10 cellular contexts compared by ENCODE assay signal in genomic region chr2:26401739-26402541, GRCh38. TPM values are rescaled to one million over a fixed set of nuclear protein-coding genes. Genes with fewer than 3 reads are reported as not detected.
DNase-seq lines count a peak whose midpoint lies in the region; ATAC-seq and TF ChIP-seq lines count a peak whose summit lies in the region.
"Had no signal": no experiment of that assay in that cellular context is flagged by ENCODE, and none has a peak within 500 bp of the region (broad histone marks: within the 10 kb centered on the region; RNA-seq: fewer than 3 reads in every experiment).

DRC1 (plus strand) TSS chr2:26401920; CDS start chr2:26401990, 70 bp downstream.

- H3K27ac ChIP-seq in neutrophil (no peak within 1 kb of the TSS), PC-3 (ENCODE audit: low read length) (no peak within 1 kb of the TSS)
- H3K27ac ChIP-seq: KMS-11 had no signal

- CTCF ChIA-PET in PC-3 (lab: Charles Lee): no interaction called here

- ATAC-seq in PC-3: no peak
- no peak for ATAC-seq in HG03175 (IDR thresholded peaks at IDR 0.05; ENCODE audit: unreplicated experiment)
- ATAC-seq: naive thymus-derived CD4-positive, alpha-beta T cell had no signal

- H3K36me3 ChIP-seq in neutrophil (no peaks in the 10 kb centered on the region), PC-3 (ENCODE audit: low read depth, low read length) (no peaks in the 10 kb centered on the region)

- peaks cover 2% of the 10 kb centered on the region for H3K36me3 Mint-ChIP-seq in activated T-helper 1 cell treated with anti-CD3 and anti-CD28 coated beads, Interleukin-12 subunit alpha, Interleukin-12 subunit beta, Interleukin-2, Interleukin-4 antibody, amounts not matched to agents 30 ng/mL and 10 ng/mL and 1 ng/mL, durations not matched to agents 14 hours and 24 hours and 36 hours (ENCODE audit: low read depth)
- H3K36me3 Mint-ChIP-seq: naive thymus-derived CD4-positive, alpha-beta T cell had no signal

- no peaks in the 10 kb centered on the region for H3K79me2 ChIP-seq in PC-3 (ENCODE audit: low read length)

- POLR2A ChIA-PET in PC-3 (lab: Charles Lee; ENCODE audit: unreplicated experiment): no interaction called here

- H3K27ac Mint-ChIP-seq in activated T-helper 1 cell treated with anti-CD3 and anti-CD28 coated beads, Interleukin-12 subunit alpha, Interleukin-12 subunit beta, Interleukin-2, Interleukin-4 antibody, amounts not matched to agents 30 ng/mL and 10 ng/mL and 1 ng/mL, durations not matched to agents 14 hours and 24 hours and 36 hours: no peak within 1 kb of the TSS
- H3K27ac Mint-ChIP-seq: naive thymus-derived CD4-positive, alpha-beta T cell had no signal

- H3K27me3 ChIP-seq in neutrophil: peaks cover 25% of the 10 kb centered on the region
- no peaks in the 10 kb centered on the region for H3K27me3 ChIP-seq in PC-3 (ENCODE audit: low read length)

- H3K27me3 Mint-ChIP-seq in activated T-helper 1 cell treated with anti-CD3 and anti-CD28 coated beads, Interleukin-12 subunit alpha, Interleukin-12 subunit beta, Interleukin-2, Interleukin-4 antibody, amounts not matched to agents 30 ng/mL and 10 ng/mL and 1 ng/mL, durations not matched to agents 14 hours and 24 hours and 36 hours (ENCODE audit: insufficient read depth): peaks cover 2% of the 10 kb centered on the region

- no TSS peak for BruUV-seq in PC-3 (replicated peaks; lab: Mats Ljungman, UMichigan)

- no peak within 1 kb of the TSS for H3K4me2 ChIP-seq in PC-3 (ENCODE audit: low read length)

- DNase-seq in DMS53 (lab: John Stamatoyannopoulos, UW) (peak; percentile 91), MV-4-11 (lab: John Stamatoyannopoulos, UW) (peak; percentile 61), germinal center (ENCODE audit: low spot score) (peak; percentile 57), PC-3 (no peak), mesenteric fat pad (ENCODE audit: low spot score) (no peak)
- peak; percentile 31 for DNase-seq in activated T-helper 1 cell treated with anti-CD3 and anti-CD28 coated beads, Interleukin-12 subunit alpha, Interleukin-12 subunit beta, Interleukin-2, Interleukin-4 antibody, amounts not matched to agents 30 ng/mL and 10 ng/mL and 1 ng/mL, durations not matched to agents 14 hours and 24 hours and 36 hours (ENCODE audit: low spot score)

- no peaks in the 10 kb centered on the region for H3K9me3 Mint-ChIP-seq in activated T-helper 1 cell treated with anti-CD3 and anti-CD28 coated beads, Interleukin-12 subunit alpha, Interleukin-12 subunit beta, Interleukin-2, Interleukin-4 antibody, amounts not matched to agents 30 ng/mL and 10 ng/mL and 1 ng/mL, durations not matched to agents 14 hours and 24 hours and 36 hours
- H3K9me3 Mint-ChIP-seq: naive thymus-derived CD4-positive, alpha-beta T cell had no signal

- H4K20me1 ChIP-seq in PC-3 (ENCODE audit: low read length): no peaks in the 10 kb centered on the region

- H3K4me1 ChIP-seq in neutrophil (ENCODE audit: control insufficient read depth in 1 of 2, insufficient read depth in 1 of 2, low read depth in 1 of 2, low read length in 1 of 2): peaks cover 5 to 12% of the 10 kb centered on the region in 2 experiments
- H3K4me1 ChIP-seq in PC-3 (ENCODE audit: insufficient read depth, low read length): no peaks in the 10 kb centered on the region

- H3K4me3 Mint-ChIP-seq in activated T-helper 1 cell treated with anti-CD3 and anti-CD28 coated beads, Interleukin-12 subunit alpha, Interleukin-12 subunit beta, Interleukin-2, Interleukin-4 antibody, amounts not matched to agents 30 ng/mL and 10 ng/mL and 1 ng/mL, durations not matched to agents 14 hours and 24 hours and 36 hours: no peak within 1 kb of the TSS
- H3K4me3 Mint-ChIP-seq: naive thymus-derived CD4-positive, alpha-beta T cell had no signal

- no peak within 1 kb of the TSS for H2AFZ ChIP-seq in PC-3 (ENCODE audit: low read length)

- no peaks in the 10 kb centered on the region for H3F3A ChIP-seq in PC-3 (ENCODE audit: low read length, unreplicated experiment)

- no peaks in the 10 kb centered on the region for H3K9me3 ChIP-seq in neutrophil
- H3K9me3 ChIP-seq in PC-3 (ENCODE audit: low read length): no peaks in the 10 kb centered on the region

- H3K9me2 ChIP-seq in PC-3 (replicated peaks; ENCODE audit: low read length): no peaks in the 10 kb centered on the region

- peaks cover 14% of the 10 kb centered on the region for H3K4me1 Mint-ChIP-seq in activated T-helper 1 cell treated with anti-CD3 and anti-CD28 coated beads, Interleukin-12 subunit alpha, Interleukin-12 subunit beta, Interleukin-2, Interleukin-4 antibody, amounts not matched to agents 30 ng/mL and 10 ng/mL and 1 ng/mL, durations not matched to agents 14 hours and 24 hours and 36 hours (ENCODE audit: low read depth)

- no peak for TF ChIP-seq CTCF in neutrophil (IDR thresholded peaks at IDR 0.05)
- no peak for TF ChIP-seq CTCF in PC-3 (conservative IDR thresholded peaks at IDR 0.05; ENCODE audit: low read depth, low read length)

- no peak within 1 kb of the TSS for H3K9ac ChIP-seq in PC-3 (ENCODE audit: low read length)
- H3K9ac ChIP-seq: KMS-11 had no signal

- intact Hi-C loops in activated T-helper 1 cell treated with anti-CD3 and anti-CD28 coated beads, Interleukin-12 subunit alpha, Interleukin-12 subunit beta, Interleukin-2, Interleukin-4 antibody, amounts not matched to agents 30 ng/mL and 10 ng/mL and 1 ng/mL, durations not matched to agents 14 hours and 24 hours and 36 hours (cut with micrococcal nuclease): loop anchor here (5.0 kb wide), 1 partner anchor 155 kb away; no protein-coding TSS in a partner anchor
- intact Hi-C loops in PC-3 (cut with micrococcal nuclease): no loop called here

- H3K4me3 ChIP-seq in neutrophil (ENCODE audit: low read depth in 1 of 2, low read length in 1 of 2) (peak within 1 kb of the TSS; percentile 7 to 41), PC-3 (ENCODE audit: low read length) (no peak within 1 kb of the TSS)

RNA-seq across cellular contexts. Expression of gene DRC1, which starts in this region (rescaled TPM):
- total RNA-seq in activated T-helper 1 cell treated with anti-CD3 and anti-CD28 coated beads, Interleukin-12 subunit alpha, Interleukin-12 subunit beta, Interleukin-2, Interleukin-4 antibody, amounts not matched to agents 30 ng/mL and 10 ng/mL and 1 ng/mL, durations not matched to agents 14 hours and 24 hours and 36 hours: not detected in 2 replicates
- total RNA-seq in PC-3 (2014; rRNA removed) (not detected in 2 replicates), mesenteric fat pad (not detected)

Comparison
In these comparisons a context has a peak if more than half of its experiments do, and no peak if none do; other contexts are left out.
1. Peak in DNase-seq in activated T-helper 1 cell treated with anti-CD3 and anti-CD28 coated beads, Interleukin-12 subunit alpha, Interleukin-12 subunit beta, Interleukin-2, Interleukin-4 antibody, amounts not matched to agents 30 ng/mL and 10 ng/mL and 1 ng/mL, durations not matched to agents 14 hours and 24 hours and 36 hours; RNA of the gene not detected or under 1 TPM.
2. DNase-seq: peak in DMS53 (single experiment), MV-4-11 (single experiment) and germinal center (single experiment); none in PC-3 (single experiment) and mesenteric fat pad (single experiment).